Comparison of ENCODE assay signal across 25 cellular contexts in the genomic region with DNA sequence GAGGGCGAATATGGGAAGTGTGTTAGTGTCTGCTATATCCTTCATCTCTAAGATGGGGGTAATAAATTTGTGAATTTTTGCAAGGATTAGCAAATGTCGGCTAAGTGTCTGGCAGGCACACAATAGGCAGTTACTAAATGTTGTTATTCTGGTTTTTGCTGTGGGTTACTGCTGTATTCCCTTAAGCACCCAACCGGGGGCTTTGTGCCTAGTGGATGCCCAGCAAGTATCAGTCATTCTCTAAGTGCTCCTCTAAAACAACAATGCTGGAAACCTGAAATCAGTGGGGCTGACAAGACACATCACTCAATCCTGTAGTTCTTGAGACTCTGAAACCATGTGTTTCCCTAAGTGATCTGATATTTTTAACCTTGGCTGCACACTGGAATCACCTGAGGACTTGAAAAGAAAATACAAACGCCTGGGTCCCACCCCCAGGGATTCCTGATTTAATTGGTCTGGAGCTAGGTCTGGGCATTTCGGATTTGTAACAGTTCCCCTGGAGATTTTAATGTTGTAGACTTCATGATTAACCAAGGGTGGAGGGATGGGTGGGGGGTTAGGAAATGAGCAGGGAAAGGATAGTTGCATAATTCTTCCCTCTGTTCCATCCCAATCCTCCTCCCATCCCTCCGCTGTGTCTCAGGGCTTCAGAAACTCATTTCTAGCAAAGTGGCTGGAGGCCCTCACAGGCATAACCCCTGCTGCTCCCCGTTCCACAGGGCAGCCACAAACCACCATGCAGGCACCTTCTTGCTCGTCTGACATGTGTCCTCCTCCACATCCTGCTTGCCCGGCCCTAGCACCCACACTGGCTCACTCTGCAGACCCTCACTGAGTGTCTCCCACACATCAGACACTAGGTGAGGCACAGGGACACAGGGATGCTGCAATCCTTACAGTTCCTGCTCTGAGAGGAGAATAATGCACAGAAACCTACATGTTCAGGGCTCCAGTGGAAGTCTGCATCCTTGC.
DNase-seq lines count a peak whose midpoint lies in the region; ATAC-seq, FAIRE-seq and TF ChIP-seq lines count a peak whose summit lies in the region.
"Had no signal": no experiment of that assay in that cellular context is flagged by ENCODE, and none has a peak within 500 bp of the region (broad histone marks: within the 10 kb centered on the region; RNA-seq: fewer than 3 reads in every experiment).

No MANE protein-coding gene starts in this region.

- H3K4me1 Mint-ChIP-seq in activated naive CD8-positive, alpha-beta T cell treated with anti-CD3 and anti-CD28 coated beads, Interleukin-2, amount 10 ng/mL, durations not matched to agents 7 days and 5 days = peaks cover 4% of the 10 kb centered on the region
- H3K4me1 Mint-ChIP-seq in activated naive CD8-positive, alpha-beta T cell treated with anti-CD3 and anti-CD28 coated beads, Interleukin-2, amount 50 U/mL, for 24 hours = no peaks in the 10 kb centered on the region
- H3K4me1 Mint-ChIP-seq in neural progenitor cell = peaks cover 48% of the 10 kb centered on the region
- no peaks in the 10 kb centered on the region for H3K4me1 Mint-ChIP-seq in stimulated activated effector memory CD8-positive, alpha-beta T cell treated with anti-CD3 and anti-CD28 coated beads, Interleukin-12 subunit alpha, Interleukin-12 subunit beta, amount 100 ng/mL, for 72 hours
- H3K4me1 Mint-ChIP-seq: B cell, CD14-positive monocyte, IgD-negative memory B cell had no signal

- H3K4me1 ChIP-seq in GM12878 (ENCODE audit: control insufficient read depth, insufficient read depth, low read length) (no peaks in the 10 kb centered on the region), neural progenitor cell (peaks cover 7% of the 10 kb centered on the region)

- RAD21 ChIA-PET in GM12878 (lab: Charles Lee; ENCODE audit: unreplicated experiment) = no interaction called here

- H3K9me3 ChIP-seq in GM12878 (replicated peaks; ENCODE audit: control insufficient read depth, insufficient read depth, low read length) (no peaks in the 10 kb centered on the region), neural progenitor cell (ENCODE audit: low read depth) (no peaks in the 10 kb centered on the region)
- H3K9me3 ChIP-seq: MG63 had no signal

- no peak overlapping the region for H2AFZ ChIP-seq in GM12878 (ENCODE audit: control insufficient read depth, low read depth, low read length)
- peak overlapping the region; percentile 12 for H2AFZ ChIP-seq in neural progenitor cell (replicated peaks)

- POLR2A ChIA-PET in activated naive CD8-positive, alpha-beta T cell treated with anti-CD3 and anti-CD28 coated beads, Interleukin-2, amount 10 ng/mL, durations not matched to agents 7 days and 5 days (lab: Charles Lee) = no interaction called here
- POLR2A ChIA-PET in GM12878 (lab: Charles Lee) = no interaction called here

- intact Hi-C loops in GM12878 (cut with micrococcal nuclease; ENCODE audit: unreplicated experiment) = no loop called here

- H3K4me3 ChIP-seq in GM12878 (no peak overlapping the region), neural progenitor cell (no peak overlapping the region)
- H3K4me3 ChIP-seq: MG63 had no signal

- H3K9ac ChIP-seq in GM12878 (ENCODE audit: control insufficient read depth, insufficient read depth, low read length) (no peak overlapping the region), neural progenitor cell (no peak overlapping the region)

- no peaks in the 10 kb centered on the region for H3K79me2 ChIP-seq in GM12878 (ENCODE audit: control insufficient read depth, insufficient read depth, low read length)
- no peaks in the 10 kb centered on the region for H3K79me2 ChIP-seq in neural progenitor cell (ENCODE audit: low read depth)

- TF ChIP-seq POLR2A in GM12878 (IDR thresholded peaks at IDR 0.05; ENCODE audit: low read depth, low read length) = no peak

- no peaks in the 10 kb centered on the region for H3F3A ChIP-seq in neural progenitor cell (ENCODE audit: low read depth)

- H3K36me3 Mint-ChIP-seq in activated naive CD8-positive, alpha-beta T cell treated with anti-CD3 and anti-CD28 coated beads, Interleukin-2, amount 10 ng/mL, durations not matched to agents 7 days and 5 days = no peaks in the 10 kb centered on the region
- H3K36me3 Mint-ChIP-seq in activated naive CD8-positive, alpha-beta T cell treated with anti-CD3 and anti-CD28 coated beads, Interleukin-2, amount 50 U/mL, for 24 hours (ENCODE audit: low read depth) = no peaks in the 10 kb centered on the region
- no peaks in the 10 kb centered on the region for H3K36me3 Mint-ChIP-seq in neural progenitor cell
- no peaks in the 10 kb centered on the region for H3K36me3 Mint-ChIP-seq in stimulated activated effector memory CD8-positive, alpha-beta T cell treated with anti-CD3 and anti-CD28 coated beads, Interleukin-12 subunit alpha, Interleukin-12 subunit beta, amount 100 ng/mL, for 72 hours
- H3K36me3 Mint-ChIP-seq: CD14-positive monocyte had no signal

- TF ChIP-seq EP300 in GM12878 (IDR thresholded peaks at IDR 0.05; ENCODE audit: borderline replicate concordance in 1 of 2, control insufficient read depth in 1 of 2, low read depth in 2 of 2, low read length in 2 of 2) = no peak

- no peak for FAIRE-seq in GM12878 (lab: Jason Lieb, UNC)
- FAIRE-seq: A204.1, G401.6, GM18507 had no signal

- in situ Hi-C loops in GM12878 (cut with MboI) = no loop called here

- peak; percentile 33 for ATAC-seq in activated naive CD8-positive, alpha-beta T cell treated with anti-CD3 and anti-CD28 coated beads, Interleukin-2, amount 10 ng/mL, durations not matched to agents 7 days and 5 days (ENCODE audit: low read depth)
- ATAC-seq in activated naive CD8-positive, alpha-beta T cell treated with anti-CD3 and anti-CD28 coated beads, Interleukin-2, amount 50 U/mL, for 24 hours = no peak
- peak; percentile 23; the same call in 2 of the 3 replicates for ATAC-seq in GM12878
- ATAC-seq in stimulated activated effector memory CD8-positive, alpha-beta T cell treated with anti-CD3 and anti-CD28 coated beads, Interleukin-12 subunit alpha, Interleukin-12 subunit beta, amount 100 ng/mL, for 72 hours = no peak
- ATAC-seq: Panc1, SK-N-SH treated with all-trans-retinoic acid at 6 μM for 48 hours had no signal

- no peaks in the 10 kb centered on the region for H3K9me3 Mint-ChIP-seq in activated naive CD8-positive, alpha-beta T cell treated with anti-CD3 and anti-CD28 coated beads, Interleukin-2, amount 10 ng/mL, durations not matched to agents 7 days and 5 days
- no peaks in the 10 kb centered on the region for H3K9me3 Mint-ChIP-seq in activated naive CD8-positive, alpha-beta T cell treated with anti-CD3 and anti-CD28 coated beads, Interleukin-2, amount 50 U/mL, for 24 hours
- H3K9me3 Mint-ChIP-seq in neural progenitor cell = no peaks in the 10 kb centered on the region
- no peaks in the 10 kb centered on the region for H3K9me3 Mint-ChIP-seq in stimulated activated effector memory CD8-positive, alpha-beta T cell treated with anti-CD3 and anti-CD28 coated beads, Interleukin-12 subunit alpha, Interleukin-12 subunit beta, amount 100 ng/mL, for 72 hours
- H3K9me3 Mint-ChIP-seq: CD14-positive monocyte, IgD-negative memory B cell had no signal

- H3K4me2 ChIP-seq in GM12878 (ENCODE audit: control insufficient read depth, insufficient read depth) (no peak overlapping the region), neural progenitor cell (no peak overlapping the region)

- BruUV-seq in GM12878 (replicated peaks; lab: Mats Ljungman, UMichigan) = no TSS peak

- no peak overlapping the region for H3K27ac Mint-ChIP-seq in activated naive CD8-positive, alpha-beta T cell treated with anti-CD3 and anti-CD28 coated beads, Interleukin-2, amount 10 ng/mL, durations not matched to agents 7 days and 5 days
- no peak overlapping the region for H3K27ac Mint-ChIP-seq in activated naive CD8-positive, alpha-beta T cell treated with anti-CD3 and anti-CD28 coated beads, Interleukin-2, amount 50 U/mL, for 24 hours
- H3K27ac Mint-ChIP-seq in neural progenitor cell = no peak overlapping the region
- H3K27ac Mint-ChIP-seq in stimulated activated effector memory CD8-positive, alpha-beta T cell treated with anti-CD3 and anti-CD28 coated beads, Interleukin-12 subunit alpha, Interleukin-12 subunit beta, amount 100 ng/mL, for 72 hours = no peak overlapping the region
- H3K27ac Mint-ChIP-seq: B cell, CD14-positive monocyte, IgD-negative memory B cell had no signal

- TF ChIP-seq CTCF in GM12878 (IDR thresholded peaks at IDR 0.05 in 2 of 3, conservative IDR thresholded peaks at IDR 0.05 in 1 of 3; ENCODE audit: control insufficient read depth in 2 of 3, extremely low read depth in 1 of 3, insufficient read depth in 1 of 3, low read depth in 3 of 3, low read length in 3 of 3) (no peak), neural progenitor cell (IDR thresholded peaks at IDR 0.05) (no peak)

- H3K27me3 ChIP-seq in GM12878 (replicated peaks in 1 of 2; ENCODE audit: control insufficient read depth in 2 of 2, insufficient read depth in 2 of 2, low read length in 1 of 2) = no peaks in the 10 kb centered on the region
- no peaks in the 10 kb centered on the region for H3K27me3 ChIP-seq in neural progenitor cell
- H3K27me3 ChIP-seq: MG63 had no signal

- no peaks in the 10 kb centered on the region for H4K20me1 ChIP-seq in GM12878 (ENCODE audit: control insufficient read depth, insufficient read depth)
- no peaks in the 10 kb centered on the region for H4K20me1 ChIP-seq in neural progenitor cell (ENCODE audit: low read depth)

- H3K27me3 Mint-ChIP-seq in activated naive CD8-positive, alpha-beta T cell treated with anti-CD3 and anti-CD28 coated beads, Interleukin-2, amount 10 ng/mL, durations not matched to agents 7 days and 5 days = peaks cover 3% of the 10 kb centered on the region
- H3K27me3 Mint-ChIP-seq in activated naive CD8-positive, alpha-beta T cell treated with anti-CD3 and anti-CD28 coated beads, Interleukin-2, amount 50 U/mL, for 24 hours = peaks cover 3% of the 10 kb centered on the region
- H3K27me3 Mint-ChIP-seq in neural progenitor cell (ENCODE audit: insufficient read depth, low read depth) = peaks cover 15% of the 10 kb centered on the region
- H3K27me3 Mint-ChIP-seq: IgD-negative memory B cell had no signal

- 11% methylated on average over 9 of the region's 9 CpGs for WGBS in GM12878 (ENCODE audit: insufficient coverage, insufficient replicate concordance, low lambda C conversion rate, missing lambda C conversion rate)

- no peaks in the 10 kb centered on the region for H3K36me3 ChIP-seq in GM12878 (ENCODE audit: control insufficient read depth in 2 of 2, insufficient read depth in 2 of 2, low read length in 1 of 2)
- H3K36me3 ChIP-seq in neural progenitor cell = no peaks in the 10 kb centered on the region
- H3K36me3 ChIP-seq: MG63 had no signal

- H3K27ac ChIP-seq in GM12878 (ENCODE audit: control insufficient read depth, insufficient read depth) = no peak overlapping the region
- no peak overlapping the region for H3K27ac ChIP-seq in neural progenitor cell

- SMC1A ChIA-PET in GM12878 (lab: Charles Lee; ENCODE audit: uncharacterized antibody, unreplicated experiment) = no interaction called here

- TF ChIP-seq RAD21 in GM12878 (IDR thresholded peaks at IDR 0.05; ENCODE audit: insufficient read depth, low read depth, low read length) = no peak

- DNase-seq in activated naive CD8-positive, alpha-beta T cell treated with anti-CD3 and anti-CD28 coated beads, Interleukin-2, amount 10 ng/mL, durations not matched to agents 7 days and 5 days = no peak
- DNase-seq in activated naive CD8-positive, alpha-beta T cell treated with anti-CD3 and anti-CD28 coated beads, Interleukin-2, amount 50 U/mL, for 24 hours = no peak
- no peak for DNase-seq in GM12878 (ENCODE audit: low read depth, low spot score)
- DNase-seq in neural progenitor cell (ENCODE audit: low spot score) = no peak
- DNase-seq in stimulated activated effector memory CD8-positive, alpha-beta T cell treated with anti-CD3 and anti-CD28 coated beads, Interleukin-12 subunit alpha, Interleukin-12 subunit beta, amount 100 ng/mL, for 72 hours (ENCODE audit: low spot score in 2 of 2) = no peak
- DNase-seq in islet precursor cell = no peak
- DNase-seq in NCI-H226 = no peak
- DNase-seq: GOT3, Karpas-422, MG63, NCI-H1048, NCI-H1417 treated with DMSO at 0.1 percent for 48 hours, NCI-H187, NCI-H2107, NCI-H2227 treated with DMSO at 0.1 percent for 48 hours, NCI-H524, NCI-H774 had no signal

- CTCF ChIA-PET in GM12878 (lab: Yijun Ruan, JAX) = no interaction called here

- no peak overlapping the region for H3K4me3 Mint-ChIP-seq in activated naive CD8-positive, alpha-beta T cell treated with anti-CD3 and anti-CD28 coated beads, Interleukin-2, amount 10 ng/mL, durations not matched to agents 7 days and 5 days
- H3K4me3 Mint-ChIP-seq in activated naive CD8-positive, alpha-beta T cell treated with anti-CD3 and anti-CD28 coated beads, Interleukin-2, amount 50 U/mL, for 24 hours = no peak overlapping the region
- H3K4me3 Mint-ChIP-seq in neural progenitor cell = no peak overlapping the region
- no peak overlapping the region for H3K4me3 Mint-ChIP-seq in stimulated activated effector memory CD8-positive, alpha-beta T cell treated with anti-CD3 and anti-CD28 coated beads, Interleukin-12 subunit alpha, Interleukin-12 subunit beta, amount 100 ng/mL, for 72 hours
- H3K4me3 Mint-ChIP-seq: B cell, CD14-positive monocyte, IgD-negative memory B cell had no signal

Comparison
In these comparisons a context has a peak if more than half of its experiments do, and no peak if none do; other contexts are left out.
1. ATAC-seq: peak in activated naive CD8-positive, alpha-beta T cell treated with anti-CD3 and anti-CD28 coated beads, Interleukin-2, amount 10 ng/mL, durations not matched to agents 7 days and 5 days (single experiment) and GM12878 (single experiment); none in activated naive CD8-positive, alpha-beta T cell treated with anti-CD3 and anti-CD28 coated beads, Interleukin-2, amount 50 U/mL, for 24 hours (single experiment) and stimulated activated effector memory CD8-positive, alpha-beta T cell treated with anti-CD3 and anti-CD28 coated beads, Interleukin-12 subunit alpha, Interleukin-12 subunit beta, amount 100 ng/mL, for 72 hours (single experiment).